Comparison of ENCODE assay signal across 15 cellular contexts in the genomic region with DNA sequence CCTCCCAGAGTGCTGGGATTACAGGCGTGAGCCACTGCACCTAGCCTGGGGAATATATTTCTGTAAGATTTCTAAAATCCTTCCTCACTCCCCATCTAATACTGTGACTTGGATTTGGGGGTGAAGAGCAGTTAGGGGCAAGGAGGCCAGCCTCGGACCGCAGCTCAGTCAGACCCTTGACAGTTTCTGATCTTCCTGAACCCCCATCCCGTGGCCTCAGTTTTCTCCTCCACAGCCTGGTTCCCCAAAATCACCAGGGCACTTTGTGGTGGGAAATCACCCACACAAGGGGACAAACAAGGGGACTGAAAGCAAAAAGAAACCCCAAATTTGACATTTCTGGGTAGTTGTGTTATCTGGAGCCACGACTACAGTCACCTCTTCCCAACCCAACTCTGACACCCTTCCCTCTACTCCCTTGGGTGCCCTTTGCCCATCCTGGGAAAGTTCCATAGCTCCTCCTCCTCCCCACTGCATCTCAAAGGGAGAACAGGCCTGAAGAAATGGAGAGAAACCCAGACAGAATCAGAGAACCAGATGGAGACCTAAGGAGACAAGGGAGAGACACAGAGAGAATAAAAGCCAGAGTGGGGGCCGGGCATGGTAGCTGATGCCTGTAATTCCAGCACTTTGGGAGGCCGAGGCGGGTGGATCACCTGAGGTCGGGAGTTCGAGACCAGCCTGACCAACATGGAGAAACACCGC. TPM values are rescaled to one million over a fixed set of nuclear protein-coding genes. Genes with fewer than 3 reads are reported as not detected.
A peak's percentile ranks its signal among the peaks of the same experiment; 100 is the strongest.
DNase-seq lines count a peak whose midpoint lies in the region; ATAC-seq and TF ChIP-seq lines count a peak whose summit lies in the region.
"Had no signal": no experiment of that assay in that cellular context is flagged by ENCODE, and none has a peak within 500 bp of the region (broad histone marks: within the 10 kb centered on the region; RNA-seq: fewer than 3 reads in every experiment).

No MANE protein-coding gene starts in this region.

- intact Hi-C loops in breast epithelium (cut with DNase I; ENCODE audit: low total_unique reads) = no loop called here
- intact Hi-C loops in mammary epithelial cell (cut with micrococcal nuclease) = no loop called here
- intact Hi-C loops in upper lobe of right lung (cut with DNase I) = no loop called here

- no peaks in the 10 kb centered on the region for H4K20me1 ChIP-seq in mammary epithelial cell (ENCODE audit: insufficient read depth, low read length)

- peaks cover 67% of the 10 kb centered on the region for H3K36me3 Mint-ChIP-seq in activated T-cell treated with anti-CD3 and anti-CD28 coated beads, Interleukin-2, amount 50 U/mL, for 24 hours (ENCODE audit: low read depth)

- no peak overlapping the region for H2AFZ ChIP-seq in mammary epithelial cell (ENCODE audit: low read depth, low read length)

- no peaks in the 10 kb centered on the region for H3K79me2 ChIP-seq in mammary epithelial cell (ENCODE audit: insufficient read depth, low read length)

- in situ Hi-C loops in mammary epithelial cell (cut with MboI; ENCODE audit: low sequenced_read_pairs in 2 of 2) = no loop called here

- dilution Hi-C loops in mammary epithelial cell (cut with HindIII; ENCODE audit: low sequenced_read_pairs) = no loop called here

- WGBS in mammary epithelial cell (ENCODE audit: low coverage, missing lambda C conversion rate) = 97% methylated on average over 11 of the region's 11 CpGs

- H3K9me3 ChIP-seq in breast epithelium (no peaks in the 10 kb centered on the region), mammary epithelial cell (replicated peaks; ENCODE audit: insufficient read depth, low read length) (no peaks in the 10 kb centered on the region), upper lobe of right lung (no peaks in the 10 kb centered on the region)
- H3K9me3 ChIP-seq: uterus had no signal

- H3K27ac ChIP-seq in breast epithelium (peak overlapping the region; percentile 32 to 92), mammary epithelial cell (ENCODE audit: insufficient read depth, low read depth, low read length) (no peak overlapping the region), upper lobe of right lung (no peak overlapping the region)

- no peaks in the 10 kb centered on the region for H3K9me3 Mint-ChIP-seq in activated T-cell treated with anti-CD3 and anti-CD28 coated beads, Interleukin-2, amount 50 U/mL, for 24 hours
- H3K9me3 Mint-ChIP-seq: activated CD4-positive, alpha-beta T cell treated with anti-CD3 and anti-CD28 coated beads, Interleukin-2, amount 10 ng/mL, durations not matched to agents 7 days and 5 days had no signal

- DNase-seq in breast epithelium (ENCODE audit: low spot score in 2 of 2) = peak in 1 of 2 donors; percentile 13
- no peak for DNase-seq in mammary epithelial cell
- no peak for DNase-seq in activated T-cell treated with anti-CD3 and anti-CD28 coated beads, Interleukin-2, amount 50 U/mL, for 24 hours
- peak; percentile 31 for DNase-seq in left lobe of liver (ENCODE audit: low spot score)
- peak; percentile 26 for DNase-seq in upper lobe of right lung
- no peak for DNase-seq in superior temporal gyrus (ENCODE audit: extremely low spot score)
- DNase-seq in cortex of kidney (lab: John Stamatoyannopoulos, UW) = no peak
- DNase-seq: activated CD4-positive, alpha-beta T cell treated with anti-CD3 and anti-CD28 coated beads, Interleukin-2, amount 10 ng/mL, durations not matched to agents 7 days and 5 days; amygdala; DMS53; NCI-H1092 had no signal

- no peaks in the 10 kb centered on the region for H3K36me3 ChIP-seq in breast epithelium
- H3K36me3 ChIP-seq in mammary epithelial cell (ENCODE audit: insufficient read depth, low read length) = no peaks in the 10 kb centered on the region
- H3K36me3 ChIP-seq in upper lobe of right lung = no peaks in the 10 kb centered on the region
- H3K36me3 ChIP-seq: uterus had no signal

- ATAC-seq in left lobe of liver (no peak), upper lobe of right lung (no peak), GM18511 (IDR thresholded peaks at IDR 0.05; ENCODE audit: unreplicated experiment) (no peak)
- ATAC-seq: HepG2 had no signal

- H3K4me2 ChIP-seq in mammary epithelial cell (ENCODE audit: insufficient read depth, low read depth, low read length) = no peak overlapping the region

- H3K4me1 ChIP-seq in breast epithelium (peaks cover 18 to 27% of the 10 kb centered on the region in 2 donors), mammary epithelial cell (ENCODE audit: insufficient read depth, low read length) (no peaks in the 10 kb centered on the region), upper lobe of right lung (peaks cover 25% of the 10 kb centered on the region)

- CTCF ChIA-PET in mammary epithelial cell (lab: Charles Lee; ENCODE audit: low non-redundant PET) = no interaction called here

- TF ChIP-seq CTCF in breast epithelium (IDR thresholded peaks at IDR 0.05) (no peak), mammary epithelial cell (conservative IDR thresholded peaks at IDR 0.05 in 1 of 2, IDR thresholded peaks at IDR 0.05 in 1 of 2; ENCODE audit: extremely low read depth in 1 of 2, insufficient read depth in 1 of 2, low read depth in 1 of 2, low read length in 2 of 2) (no peak), upper lobe of right lung (IDR thresholded peaks at IDR 0.05) (no peak)

- no peak for TF ChIP-seq POLR2A in breast epithelium (IDR thresholded peaks at IDR 0.05)

- H3K27me3 Mint-ChIP-seq in activated T-cell treated with anti-CD3 and anti-CD28 coated beads, Interleukin-2, amount 50 U/mL, for 24 hours = no peaks in the 10 kb centered on the region
- H3K27me3 Mint-ChIP-seq: activated CD4-positive, alpha-beta T cell treated with anti-CD3 and anti-CD28 coated beads, Interleukin-2, amount 10 ng/mL, durations not matched to agents 7 days and 5 days had no signal

- H3K4me1 Mint-ChIP-seq in activated T-cell treated with anti-CD3 and anti-CD28 coated beads, Interleukin-2, amount 50 U/mL, for 24 hours (ENCODE audit: low read depth) = peaks cover 62% of the 10 kb centered on the region

- H3K4me3 ChIP-seq in breast epithelium (no peak overlapping the region), mammary epithelial cell (replicated peaks in 1 of 3; ENCODE audit: insufficient read depth in 1 of 3, low read depth in 2 of 3, low read length in 3 of 3) (no peak overlapping the region), upper lobe of right lung (no peak overlapping the region)
- H3K4me3 ChIP-seq: dorsolateral prefrontal cortex, uterus had no signal

- H3K27ac Mint-ChIP-seq in activated T-cell treated with anti-CD3 and anti-CD28 coated beads, Interleukin-2, amount 50 U/mL, for 24 hours = peak overlapping the region; percentile 83
- H3K27ac Mint-ChIP-seq: activated CD4-positive, alpha-beta T cell treated with anti-CD3 and anti-CD28 coated beads, Interleukin-2, amount 10 ng/mL, durations not matched to agents 7 days and 5 days had no signal

- peak overlapping the region; percentile 85 for H3K4me3 Mint-ChIP-seq in activated T-cell treated with anti-CD3 and anti-CD28 coated beads, Interleukin-2, amount 50 U/mL, for 24 hours

- H3K27me3 ChIP-seq in breast epithelium = no peaks in the 10 kb centered on the region
- peaks cover 3% of the 10 kb centered on the region for H3K27me3 ChIP-seq in mammary epithelial cell (ENCODE audit: insufficient read depth, low read length)
- H3K27me3 ChIP-seq in upper lobe of right lung = no peaks in the 10 kb centered on the region
- H3K27me3 ChIP-seq: uterus had no signal

- H3K9ac ChIP-seq in mammary epithelial cell (ENCODE audit: insufficient read depth, low read length) = no peak overlapping the region

- no TSS peak for BruUV-seq in mammary epithelial cell (replicated peaks; lab: Mats Ljungman, UMichigan)

RNA-seq across cellular contexts. Expression of gene STAT5A, which starts 2.8 kb away (rescaled TPM):
- 100 to 1,000 TPM in 1 of 3 donors, 10 to 100 TPM in 2; 72.8 to 363 (median 78.9) TPM for total RNA-seq in breast epithelium
- 10 to 100 TPM in 1 of 2 donors, 1 to 10 TPM in 1; 1.7 to 10.5 TPM for total RNA-seq in mammary epithelial cell
- polyA plus RNA-seq in mammary epithelial cell = 1.2 TPM
- 5.2 TPM for polyA minus RNA-seq in mammary epithelial cell
- total RNA-seq in left lobe of liver = 10.2 TPM
- total RNA-seq in upper lobe of right lung = 42.0 TPM

RNA-seq across cellular contexts. Expression of gene STAT5B, which starts 9.3 kb away (rescaled TPM):
- total RNA-seq in breast epithelium = 100 to 1,000 TPM in 2 of 3 donors, 10 to 100 TPM in 1; 97.2 to 130 (median 101) TPM
- 10 to 100 TPM; 20.0 to 20.5 TPM for total RNA-seq in mammary epithelial cell
- 13.3 TPM for polyA plus RNA-seq in mammary epithelial cell
- 82.6 TPM for polyA minus RNA-seq in mammary epithelial cell
- 26.3 TPM for total RNA-seq in left lobe of liver
- 71.0 TPM for total RNA-seq in upper lobe of right lung

Comparison
In these comparisons a context has a peak if more than half of its experiments do, and no peak if none do; other contexts are left out.
1. H3K27ac ChIP-seq: peak in breast epithelium (2 of 2); none in mammary epithelial cell (single experiment) and upper lobe of right lung (single experiment).
2. DNase-seq: peak in left lobe of liver (single experiment) and upper lobe of right lung (single experiment); none in mammary epithelial cell (single experiment), activated T-cell treated with anti-CD3 and anti-CD28 coated beads, Interleukin-2, amount 50 U/mL, for 24 hours (single experiment), superior temporal gyrus (single experiment) and cortex of kidney (single experiment).